20 cellular contexts compared by ENCODE assay signal in genomic region chr14:74964787-74965769, GRCh38. TPM values are rescaled to one million over a fixed set of nuclear protein-coding genes. Genes with fewer than 3 reads are reported as not detected.
A peak's percentile ranks its signal among the peaks of the same experiment; 100 is the strongest.
DNase-seq lines count a peak whose midpoint lies in the region; ATAC-seq, FAIRE-seq and TF ChIP-seq lines count a peak whose summit lies in the region.
"Had no signal": no experiment of that assay in that cellular context is flagged by ENCODE, and none has a peak within 500 bp of the region (broad histone marks: within the 10 kb centered on the region; RNA-seq: fewer than 3 reads in every experiment).

No MANE protein-coding gene starts in this region.

- no peaks in the 10 kb centered on the region for H3K36me3 Mint-ChIP-seq in endodermal cell (ENCODE audit: low read depth)
- H3K36me3 Mint-ChIP-seq: activated naive CD8-positive, alpha-beta T cell treated with anti-CD3 and anti-CD28 coated beads, Interleukin-2, amount 10 ng/mL, durations not matched to agents 7 days and 5 days had no signal

- FAIRE-seq in RCC 7860 (lab: Jason Lieb, UNC) = no peak
- FAIRE-seq: G401.6, GM12892, H1 had no signal

- WGBS in endodermal cell (ENCODE audit: insufficient coverage in 1 of 2, insufficient read length in 1 of 2), 2 experiments = 92 to 93% methylated on average over 3 to 7 of the region's 7 CpGs

- H3K27me3 Mint-ChIP-seq in endodermal cell (ENCODE audit: insufficient read depth) = peaks cover 3% of the 10 kb centered on the region

- H3K27ac ChIP-seq in left ventricle myocardium inferior (replicated peaks) (peak overlapping the region; percentile 52), endodermal cell (ENCODE audit: low read depth, low read length) (no peak overlapping the region)
- H3K27ac ChIP-seq: VCaP had no signal

- peaks cover 32% of the 10 kb centered on the region for H3K4me1 ChIP-seq in left ventricle myocardium inferior
- H3K4me1 ChIP-seq in endodermal cell (ENCODE audit: control insufficient read depth, insufficient read depth, low read length) = no peaks in the 10 kb centered on the region

- intact Hi-C loops in left ventricle myocardium inferior (cut with micrococcal nuclease) = no loop called here
- intact Hi-C loops in cardiac septum (cut with DNase I) = no loop called here

- no peaks in the 10 kb centered on the region for H3K4me1 Mint-ChIP-seq in endodermal cell
- H3K4me1 Mint-ChIP-seq: central memory CD8-positive, alpha-beta T cell had no signal

- H3K9ac ChIP-seq in endodermal cell (ENCODE audit: extremely low read depth, low read length, poor library complexity, severe bottlenecking) = no peak overlapping the region

- H3K36me3 ChIP-seq in left ventricle myocardium inferior = no peaks in the 10 kb centered on the region
- no peaks in the 10 kb centered on the region for H3K36me3 ChIP-seq in endodermal cell (ENCODE audit: control insufficient read depth, insufficient read depth, low read length)

- ATAC-seq in GM21515 (IDR thresholded peaks at IDR 0.05; ENCODE audit: unreplicated experiment) (no peak), HG03469 (IDR thresholded peaks at IDR 0.05; ENCODE audit: unreplicated experiment) (no peak)
- ATAC-seq: activated CD8-positive, alpha-beta T cell treated with anti-CD3 and anti-CD28 coated beads, Interleukin-2, amount 10 ng/mL, durations not matched to agents 7 days and 5 days; stimulated activated naive CD8-positive, alpha-beta T cell treated with anti-CD3 and anti-CD28 coated beads, Interleukin-15, amount 100 ng/mL, for 72 hours had no signal

- no peak overlapping the region for H3K4me3 Mint-ChIP-seq in endodermal cell
- H3K4me3 Mint-ChIP-seq: activated CD8-positive, alpha-beta T cell treated with anti-CD3 and anti-CD28 coated beads, Interleukin-2, amount 10 ng/mL, durations not matched to agents 7 days and 5 days; activated naive CD8-positive, alpha-beta T cell treated with anti-CD3 and anti-CD28 coated beads, Interleukin-2, amount 10 ng/mL, durations not matched to agents 7 days and 5 days; central memory CD8-positive, alpha-beta T cell; neural crest cell; stimulated activated naive CD8-positive, alpha-beta T cell treated with anti-CD3 and anti-CD28 coated beads, Interleukin-15, amount 100 ng/mL, for 72 hours had no signal

- DNase-seq in left ventricle myocardium inferior = no peak
- no peak for DNase-seq in cardiac septum (ENCODE audit: low spot score)
- peak; percentile 4 for DNase-seq in RCC 7860 (ENCODE audit: low spot score)
- peak; percentile 73 for DNase-seq in fibroblast of mammary gland (ENCODE audit: low read depth)
- no peak for DNase-seq in endodermal cell
- no peak for DNase-seq in AG08396 (ENCODE audit: low spot score)
- DNase-seq: activated CD8-positive, alpha-beta T cell treated with anti-CD3 and anti-CD28 coated beads, Interleukin-2, amount 10 ng/mL, durations not matched to agents 7 days and 5 days; activated naive CD8-positive, alpha-beta T cell treated with anti-CD3 and anti-CD28 coated beads, Interleukin-2, amount 10 ng/mL, durations not matched to agents 7 days and 5 days; mesendoderm; NCI-H1930; NCI-H524 treated with DMSO at 0.1 percent for 48 hours; stimulated activated naive CD8-positive, alpha-beta T cell treated with anti-CD3 and anti-CD28 coated beads, Interleukin-15, amount 100 ng/mL, for 72 hours had no signal

- no peak overlapping the region for H3K4me3 ChIP-seq in left ventricle myocardium inferior
- no peak overlapping the region for H3K4me3 ChIP-seq in fibroblast of mammary gland (ENCODE audit: control insufficient read depth, low read depth, low read length)
- H3K4me3 ChIP-seq in endodermal cell (ENCODE audit: low read length) = no peak overlapping the region

- TF ChIP-seq CTCF in left ventricle myocardium inferior (IDR thresholded peaks at IDR 0.05; ENCODE audit: borderline replicate concordance) (no peak), fibroblast of mammary gland (conservative IDR thresholded peaks at IDR 0.05; ENCODE audit: control insufficient read depth, insufficient read depth, low read depth, low read length) (no peak), endodermal cell (conservative IDR thresholded peaks at IDR 0.05) (no peak)

- no peak overlapping the region for H3K27ac Mint-ChIP-seq in endodermal cell
- H3K27ac Mint-ChIP-seq: activated CD8-positive, alpha-beta T cell treated with anti-CD3 and anti-CD28 coated beads, Interleukin-2, amount 10 ng/mL, durations not matched to agents 7 days and 5 days; stimulated activated naive CD8-positive, alpha-beta T cell treated with anti-CD3 and anti-CD28 coated beads, Interleukin-15, amount 100 ng/mL, for 72 hours had no signal

- H3K9me3 Mint-ChIP-seq in endodermal cell = no peaks in the 10 kb centered on the region
- H3K9me3 Mint-ChIP-seq: activated naive CD8-positive, alpha-beta T cell treated with anti-CD3 and anti-CD28 coated beads, Interleukin-2, amount 10 ng/mL, durations not matched to agents 7 days and 5 days; central memory CD8-positive, alpha-beta T cell; neural crest cell; stimulated activated naive CD8-positive, alpha-beta T cell treated with anti-CD3 and anti-CD28 coated beads, Interleukin-15, amount 100 ng/mL, for 72 hours had no signal

- H3K27me3 ChIP-seq in left ventricle myocardium inferior (ENCODE audit: low read depth) = no peaks in the 10 kb centered on the region
- no peaks in the 10 kb centered on the region for H3K27me3 ChIP-seq in endodermal cell (ENCODE audit: control insufficient read depth, insufficient read depth, low read length, poor library complexity, severe bottlenecking)

- H3K9me3 ChIP-seq in left ventricle myocardium inferior (replicated peaks) = no peaks in the 10 kb centered on the region
- no peaks in the 10 kb centered on the region for H3K9me3 ChIP-seq in endodermal cell (ENCODE audit: control insufficient read depth, low read length)

RNA-seq across cellular contexts. Expression of gene PGF, which starts 9.7 kb away (rescaled TPM):
- total RNA-seq in left ventricle myocardium inferior (4.2 TPM), cardiac septum (9.4 TPM), endodermal cell (1 to 10 TPM; 5.0 to 7.6 TPM)
- polyA plus RNA-seq in endodermal cell (2013, experiment 1 of 2) = 6.4 TPM
- polyA plus RNA-seq in endodermal cell (2013, experiment 2 of 2) = 6.2 TPM

RNA-seq across cellular contexts. Expression of gene EIF2B2, which starts 37.6 kb away (rescaled TPM):
- total RNA-seq in left ventricle myocardium inferior (31.5 TPM), cardiac septum (36.4 TPM), endodermal cell (10 to 100 TPM; 35.0 to 41.6 TPM)
- polyA plus RNA-seq in endodermal cell (2013, experiment 1 of 2) = 47.8 TPM
- 43.8 TPM for polyA plus RNA-seq in endodermal cell (2013, experiment 2 of 2)

RNA-seq across cellular contexts. Expression of gene RPS6KL1, which starts 42.0 kb away (rescaled TPM):
- total RNA-seq in left ventricle myocardium inferior (20.5 TPM), cardiac septum (19.8 TPM), endodermal cell (10 to 100 TPM in 1 of 2 donors, 1 to 10 TPM in 1; 4.4 to 10.4 TPM)
- polyA plus RNA-seq in endodermal cell (2013, experiment 1 of 2) = 9.9 TPM
- 8.9 TPM for polyA plus RNA-seq in endodermal cell (2013, experiment 2 of 2)

Comparison
In these comparisons a context has a peak if more than half of its experiments do, and no peak if none do; other contexts are left out.
1. DNase-seq: peak in RCC 7860 (single experiment) and fibroblast of mammary gland (single experiment); none in left ventricle myocardium inferior (single experiment), cardiac septum (single experiment), endodermal cell (single experiment) and AG08396 (single experiment).